ENCODE assay signal across 8 cellular contexts in the genomic region with DNA sequence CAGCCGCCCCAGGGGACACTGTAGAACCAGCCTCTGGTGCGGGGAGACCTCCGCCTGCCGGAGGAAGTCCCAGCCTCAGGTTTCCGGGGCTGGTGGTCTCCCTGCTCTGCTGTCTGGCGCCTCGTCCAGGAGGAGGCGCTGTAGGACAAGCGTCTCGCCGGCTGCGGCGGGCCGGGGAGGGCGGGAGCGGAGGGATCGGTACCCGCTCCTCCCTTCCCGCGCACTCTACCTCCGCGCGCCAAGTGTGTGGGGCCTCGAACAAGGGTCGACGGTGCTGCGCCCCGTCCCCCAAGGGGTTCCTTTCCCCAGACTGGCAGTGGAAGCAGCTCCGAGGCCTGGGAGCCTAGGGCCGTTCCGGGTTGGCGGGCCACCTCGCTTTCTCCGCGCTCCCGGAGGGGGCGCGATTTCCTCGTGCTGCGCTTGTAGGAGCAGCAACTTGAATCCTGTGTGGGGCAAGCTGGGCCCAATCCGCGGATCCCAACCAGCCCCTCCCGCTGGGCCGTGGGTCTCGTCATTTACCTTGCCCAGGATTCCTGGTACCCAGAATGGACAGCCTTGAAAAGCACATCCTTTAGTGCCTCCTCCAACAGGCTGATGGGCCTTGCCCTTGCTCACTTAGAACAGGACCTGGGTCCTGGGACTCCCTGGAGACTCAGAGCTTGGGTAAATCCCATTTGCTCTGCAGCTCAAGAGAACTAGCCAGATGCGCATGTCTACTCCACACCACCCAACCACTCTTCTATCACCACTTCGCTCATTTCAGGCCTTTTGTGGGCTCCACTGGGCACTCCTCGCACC. TPM values are rescaled to one million over a fixed set of nuclear protein-coding genes. Genes with fewer than 3 reads are reported as not detected.
DNase-seq lines count a peak whose midpoint lies in the region; ATAC-seq and TF ChIP-seq lines count a peak whose summit lies in the region.

No MANE protein-coding gene starts in this region.

- peaks cover 4 to 39% (median 16%) of the 10 kb centered on the region in 7 donors for H3K9me3 Mint-ChIP-seq in naive B cell

- peaks cover 14 to 26% (median 21%) of the 10 kb centered on the region in 3 donors for H3K4me1 Mint-ChIP-seq in naive B cell

- H3K27ac ChIP-seq in C4-2B = no peak overlapping the region

- peak overlapping the region in 3 of 6 donors; percentile 9 to 84 (median 71) for H3K27ac Mint-ChIP-seq in naive B cell

- H3K4me3 Mint-ChIP-seq in naive B cell = peak overlapping the region in 6 of 8 donors; percentile 16 to 69 (median 22)

- H3K36me3 Mint-ChIP-seq in naive B cell = peaks cover 0 to 28% of the 10 kb centered on the region in 2 donors

- peaks cover 77 to 88% (median 86%) of the 10 kb centered on the region in 3 donors for H3K27me3 Mint-ChIP-seq in naive B cell

- peak; percentile 94 for TF ChIP-seq CTCF in C4-2B (conservative IDR thresholded peaks at IDR 0.05)

- peak; percentile 33 to 69 for DNase-seq in NOMO-1 (lab: John Stamatoyannopoulos, UW; ENCODE audit: unreplicated experiment in 2 of 2)
- peak; percentile 68 for DNase-seq in activated T-cell treated with anti-CD3 and anti-CD28 coated beads for 24 hours (ENCODE audit: low read depth)
- peak; percentile 30 for DNase-seq in fibroblast of gingiva (ENCODE audit: low read depth)
- DNase-seq in naive B cell = no peak
- peak; percentile 80 for DNase-seq in stimulated activated naive CD8-positive, alpha-beta T cell treated with anti-CD3 and anti-CD28 coated beads, Interleukin-15, Interleukin-2, amounts not matched to agents 100 U/mL and 50 U/mL, for 24 hours

- peak; percentile 93 for ATAC-seq in GM19023 (IDR thresholded peaks at IDR 0.05; ENCODE audit: unreplicated experiment)
- ATAC-seq in HG03139 (IDR thresholded peaks at IDR 0.05; ENCODE audit: unreplicated experiment) = peak; percentile 89
- ATAC-seq in naive B cell (ENCODE audit: low read depth in 2 of 2) = peak; percentile 60 to 63
- peak; percentile 88 for ATAC-seq in stimulated activated naive CD8-positive, alpha-beta T cell treated with anti-CD3 and anti-CD28 coated beads, Interleukin-15, Interleukin-2, amounts not matched to agents 100 U/mL and 50 U/mL, for 24 hours

RNA-seq across cellular contexts. Expression of gene HOXD4, which starts 10.6 kb away (rescaled TPM):
- polyA plus RNA-seq in naive B cell (ENCODE audit: low read depth in 6 of 6) = not detected

RNA-seq across cellular contexts. Expression of gene HOXD8, which starts 11.2 kb away (rescaled TPM):
- polyA plus RNA-seq in naive B cell (ENCODE audit: low read depth in 6 of 6) = not detected

RNA-seq across cellular contexts. Expression of gene HOXD3, which starts 16.4 kb away (rescaled TPM):
- polyA plus RNA-seq in naive B cell (ENCODE audit: low read depth in 6 of 6) = not detected

RNA-seq across cellular contexts. Expression of gene HOXD9, which starts 18.2 kb away (rescaled TPM):
- polyA plus RNA-seq in naive B cell (ENCODE audit: low read depth in 6 of 6) = not detected

RNA-seq across cellular contexts. Expression of gene HOXD10, which starts 24.1 kb away (rescaled TPM):
- not detected for polyA plus RNA-seq in naive B cell (ENCODE audit: low read depth in 6 of 6)
